Comparison of ENCODE assay signal across 29 cellular contexts in genomic region chr19:13705201-13705600, GRCh38.
"Had no signal": no experiment of that assay in that cellular context is flagged by ENCODE, and none has a peak within 500 bp of the region (broad histone marks: within the 10 kb centered on the region; RNA-seq: fewer than 3 reads in every experiment).

No MANE protein-coding gene starts in this region.

- H3K4me3 Mint-ChIP-seq: stimulated activated effector memory CD8-positive, alpha-beta T cell treated with anti-CD3 and anti-CD28 coated beads, Interleukin-12 subunit alpha, Interleukin-12 subunit beta, amount 100 ng/mL, for 72 hours; stimulated activated memory B cell treated with anti-CD40 and anti-IgM and Interleukin-4, amounts not matched to agents 10 μg/mL and 1 μg/mL and 100 μg/mL, for 72 hours; stimulated activated naive B cell treated with anti-CD40 and anti-IgM and Interleukin-4, amounts not matched to agents 10 μg/mL and 1 μg/mL and 100 μg/mL, for 72 hours; stimulated activated naive CD8-positive, alpha-beta T cell treated with anti-CD3 and anti-CD28 coated beads, Interleukin-15, amount 100 ng/mL, for 72 hours; stimulated activated naive CD8-positive, alpha-beta T cell treated with anti-CD3 and anti-CD28 coated beads, Interleukin-15, Interleukin-2, amounts not matched to agents 100 ng/mL and 50 ng/mL, for 24 hours; type B pancreatic cell had no signal

- DNase-seq: stimulated activated CD4-positive, alpha-beta T cell treated with anti-CD3 and anti-CD28 coated beads, Interleukin-2, amount 100 ng/mL, for 48 hours; stimulated activated CD4-positive, alpha-beta T cell treated with anti-CD3 and anti-CD28 coated beads, Interleukin-4, amount 100 ng/mL, for 1 hour; stimulated activated CD4-positive, alpha-beta T cell treated with anti-CD3 and anti-CD28 coated beads, Interleukin-4, amount 100 ng/mL, for 24 hours; stimulated activated CD4-positive, alpha-beta T cell treated with anti-CD3 and anti-CD28 coated beads, Interleukin-4, amount 100 ng/mL, for 4 hours; stimulated activated CD8-positive, alpha-beta memory T cell treated with anti-CD3 and anti-CD28 coated beads, Interleukin-4, amount 100 ng/mL, for 48 hours; stimulated activated naive B cell treated with anti-CD40 and anti-IgM and Interleukin-4, amounts not matched to agents 10 μg/mL and 1 μg/mL and 100 μg/mL, for 72 hours; stimulated activated naive CD4-positive, alpha-beta T cell; stimulated activated naive CD4-positive, alpha-beta T cell treated with Interleukin-2 at 50 U/mL for 16 hours; stimulated activated naive CD8-positive, alpha-beta T cell treated with anti-CD3 and anti-CD28 coated beads, Interleukin-15, amount 100 ng/mL, for 72 hours; stimulated activated naive CD8-positive, alpha-beta T cell treated with anti-CD3 and anti-CD28 coated beads, Interleukin-15, Interleukin-2, amounts not matched to agents 100 U/mL and 50 U/mL, for 24 hours; stomach; substantia nigra; testis; thyroid gland; tibial artery; transverse colon; trophoblast cell; upper lobe of left lung; upper lobe of right lung; uterus had no signal

- H3K4me1 Mint-ChIP-seq: stimulated activated effector memory CD8-positive, alpha-beta T cell treated with anti-CD3 and anti-CD28 coated beads, Interleukin-12 subunit alpha, Interleukin-12 subunit beta, amount 100 ng/mL, for 72 hours; stimulated activated memory B cell treated with anti-CD40 and anti-IgM and Interleukin-4, amounts not matched to agents 10 μg/mL and 1 μg/mL and 100 μg/mL, for 72 hours; stimulated activated naive B cell treated with anti-CD40 and anti-IgM and Interleukin-4, amounts not matched to agents 10 μg/mL and 1 μg/mL and 100 μg/mL, for 72 hours; stimulated activated naive CD8-positive, alpha-beta T cell treated with anti-CD3 and anti-CD28 coated beads, Interleukin-15, amount 100 ng/mL, for 72 hours had no signal

- ATAC-seq: stimulated activated effector memory CD8-positive, alpha-beta T cell treated with anti-CD3 and anti-CD28 coated beads, Interleukin-12 subunit alpha, Interleukin-12 subunit beta, amount 100 ng/mL, for 72 hours; stimulated activated memory B cell treated with anti-CD40 and anti-IgM and Interleukin-4, amounts not matched to agents 10 μg/mL and 1 μg/mL and 100 μg/mL, for 72 hours; stimulated activated naive B cell treated with anti-CD40 and anti-IgM and Interleukin-4, amounts not matched to agents 10 μg/mL and 1 μg/mL and 100 μg/mL, for 72 hours; stimulated activated naive CD8-positive, alpha-beta T cell treated with anti-CD3 and anti-CD28 coated beads, Interleukin-15, amount 100 ng/mL, for 72 hours; stimulated activated naive CD8-positive, alpha-beta T cell treated with anti-CD3 and anti-CD28 coated beads, Interleukin-15, Interleukin-2, amounts not matched to agents 100 U/mL and 50 U/mL, for 24 hours; upper lobe of right lung had no signal

- H3K36me3 ChIP-seq: stomach, suprapubic skin, thoracic aorta, thyroid gland, tibial artery, tibial nerve, transverse colon, upper lobe of left lung, upper lobe of right lung, uterus, vagina had no signal

- H3K4me1 ChIP-seq: upper lobe of right lung, uterus, vagina had no signal

- H3K9me3 ChIP-seq: suprapubic skin, testis, thyroid gland, transverse colon, upper lobe of right lung, uterus, vagina had no signal

- H3K9me3 Mint-ChIP-seq: stimulated activated effector memory CD8-positive, alpha-beta T cell treated with anti-CD3 and anti-CD28 coated beads, Interleukin-12 subunit alpha, Interleukin-12 subunit beta, amount 100 ng/mL, for 72 hours; stimulated activated naive CD8-positive, alpha-beta T cell treated with anti-CD3 and anti-CD28 coated beads, Interleukin-15, Interleukin-2, amounts not matched to agents 100 ng/mL and 50 ng/mL, for 24 hours; type B pancreatic cell had no signal

- H3K27ac Mint-ChIP-seq: stimulated activated effector memory CD8-positive, alpha-beta T cell treated with anti-CD3 and anti-CD28 coated beads, Interleukin-12 subunit alpha, Interleukin-12 subunit beta, amount 100 ng/mL, for 72 hours; stimulated activated memory B cell treated with anti-CD40 and anti-IgM and Interleukin-4, amounts not matched to agents 10 μg/mL and 1 μg/mL and 100 μg/mL, for 72 hours; stimulated activated naive B cell treated with anti-CD40 and anti-IgM and Interleukin-4, amounts not matched to agents 10 μg/mL and 1 μg/mL and 100 μg/mL, for 72 hours; stimulated activated naive CD8-positive, alpha-beta T cell treated with anti-CD3 and anti-CD28 coated beads, Interleukin-15, amount 100 ng/mL, for 72 hours; stimulated activated naive CD8-positive, alpha-beta T cell treated with anti-CD3 and anti-CD28 coated beads, Interleukin-15, Interleukin-2, amounts not matched to agents 100 ng/mL and 50 ng/mL, for 24 hours; type B pancreatic cell had no signal

- H3K36me3 Mint-ChIP-seq: stimulated activated effector memory CD8-positive, alpha-beta T cell treated with anti-CD3 and anti-CD28 coated beads, Interleukin-12 subunit alpha, Interleukin-12 subunit beta, amount 100 ng/mL, for 72 hours; stimulated activated memory B cell treated with anti-CD40 and anti-IgM and Interleukin-4, amounts not matched to agents 10 μg/mL and 1 μg/mL and 100 μg/mL, for 72 hours; stimulated activated naive B cell treated with anti-CD40 and anti-IgM and Interleukin-4, amounts not matched to agents 10 μg/mL and 1 μg/mL and 100 μg/mL, for 72 hours; type B pancreatic cell had no signal

- H3K27ac ChIP-seq: stomach, suprapubic skin, testis, thoracic aorta, thyroid gland, tibial artery, tibial nerve, transverse colon, upper lobe of left lung, upper lobe of right lung, uterus, vagina had no signal

- FAIRE-seq: urothelium cell line had no signal

- H3K4me3 ChIP-seq: stomach, suprapubic skin, testis, thoracic aorta, thyroid gland, tibial artery, tibial nerve, transverse colon, upper lobe of left lung, upper lobe of right lung, uterus, vagina had no signal

- H3K27me3 Mint-ChIP-seq: type B pancreatic cell had no signal

- H3K27me3 ChIP-seq: testis, thyroid gland, upper lobe of left lung, uterus, vagina had no signal
